In genomic region chr19:13797870-13798269, GRCh38 we compare ENCODE assay signal across 1 cellular context.
TF ChIP-seq lines count a peak whose summit lies in the region.

No MANE protein-coding gene starts in this region.

TF ChIP-seq in HepG2, 621 proteins besides CTCF, POLR2A, EP300 and RAD21 (continues in another document):
- TF ChIP-seq DRAP1 (CRISPR knock-in tag; IDR thresholded peaks at IDR 0.05) (no peak), ZNF580 (CRISPR knock-in tag; IDR thresholded peaks at IDR 0.05; ENCODE audit: borderline replicate concordance, low read depth) (no peak), ZFP36L2 (CRISPR knock-in tag; IDR thresholded peaks at IDR 0.05) (no peak), ZSCAN31 (CRISPR knock-in tag; IDR thresholded peaks at IDR 0.05; ENCODE audit: low read depth) (no peak), ZNF337 (CRISPR knock-in tag; IDR thresholded peaks at IDR 0.05; ENCODE audit: borderline replicate concordance, low read depth) (no peak), RBM22 (optimal IDR thresholded peaks at IDR 0.05; ENCODE audit: low read length) (no peak), KLF16 (CRISPR knock-in tag; IDR thresholded peaks at IDR 0.05) (no peak), ZNF674 (CRISPR knock-in tag; IDR thresholded peaks at IDR 0.05; ENCODE audit: low read depth) (no peak), TCF12 (IDR thresholded peaks at IDR 0.05) (no peak), TCF12 (CRISPR knock-in tag; IDR thresholded peaks at IDR 0.05) (no peak), ZNF724P (CRISPR knock-in tag; IDR thresholded peaks at IDR 0.05; ENCODE audit: borderline replicate concordance) (no peak), E2F2 (CRISPR knock-in tag; IDR thresholded peaks at IDR 0.05; ENCODE audit: borderline replicate concordance) (no peak), ZNF280D (CRISPR knock-in tag; IDR thresholded peaks at IDR 0.05) (no peak), ZNF3 (CRISPR knock-in tag; IDR thresholded peaks at IDR 0.05) (no peak), ZBTB34 (CRISPR knock-in tag; IDR thresholded peaks at IDR 0.05) (no peak), ZIK1 (CRISPR knock-in tag; IDR thresholded peaks at IDR 0.05; ENCODE audit: borderline replicate concordance, low read depth) (no peak), FOSL1 (CRISPR knock-in tag; IDR thresholded peaks at IDR 0.05; ENCODE audit: borderline replicate concordance) (no peak), ZMYM2 (CRISPR knock-in tag; IDR thresholded peaks at IDR 0.05) (0 out of 2 replicates have a peak, but pooled peaks have one; percentile 20), HOXA9 (CRISPR knock-in tag; IDR thresholded peaks at IDR 0.05; ENCODE audit: borderline replicate concordance) (no peak), ZNF432 (CRISPR knock-in tag; IDR thresholded peaks at IDR 0.05; ENCODE audit: borderline replicate concordance) (no peak), SMYD3 (CRISPR knock-in tag; IDR thresholded peaks at IDR 0.05) (no peak), DMAP1 (CRISPR knock-in tag; IDR thresholded peaks at IDR 0.05) (no peak), CEBPB (IDR thresholded peaks at IDR 0.05; ENCODE audit: borderline replicate concordance, low read depth, low read length) (peak; percentile 95), MAX (IDR thresholded peaks at IDR 0.05) (no peak), KLF13 (CRISPR knock-in tag; IDR thresholded peaks at IDR 0.05) (no peak), ZNF121 (CRISPR knock-in tag; IDR thresholded peaks at IDR 0.05) (peak; percentile 52; the same call in 1 of the 2 replicates), SPEN (CRISPR knock-in tag; IDR thresholded peaks at IDR 0.05; ENCODE audit: low read depth) (no peak), ZNF770 (CRISPR knock-in tag; IDR thresholded peaks at IDR 0.05) (peak; percentile 94), ZNF33A (CRISPR knock-in tag; IDR thresholded peaks at IDR 0.05; ENCODE audit: borderline replicate concordance) (no peak), ZNF546 (CRISPR knock-in tag; conservative IDR thresholded peaks at IDR 0.05) (no peak), ZNF260 (CRISPR knock-in tag; IDR thresholded peaks at IDR 0.05; ENCODE audit: borderline replicate concordance, low read depth) (no peak), RFX3 (CRISPR knock-in tag; IDR thresholded peaks at IDR 0.05) (no peak), ZNF83 (CRISPR knock-in tag; IDR thresholded peaks at IDR 0.05; ENCODE audit: borderline replicate concordance) (no peak), BCLAF1 (IDR thresholded peaks at IDR 0.05) (no peak), TEF (CRISPR knock-in tag; IDR thresholded peaks at IDR 0.05) (no peak), NFKB2 (CRISPR knock-in tag; IDR thresholded peaks at IDR 0.05; ENCODE audit: borderline replicate concordance) (no peak), SRSF9 (IDR thresholded peaks at IDR 0.05; ENCODE audit: borderline replicate concordance, insufficient read depth, low read depth, low read length, poor library complexity, severe bottlenecking) (no peak), ZNF644 (CRISPR knock-in tag; IDR thresholded peaks at IDR 0.05; ENCODE audit: low read depth) (no peak), FOXA3 (CRISPR knock-in tag; IDR thresholded peaks at IDR 0.05) (no peak), JUND (CRISPR knock-in tag; IDR thresholded peaks at IDR 0.05) (no peak), KDM4B (CRISPR knock-in tag; IDR thresholded peaks at IDR 0.05) (no peak), NFE2 (CRISPR knock-in tag; IDR thresholded peaks at IDR 0.05) (no peak), CEBPG (CRISPR knock-in tag; IDR thresholded peaks at IDR 0.05) (peak; percentile 94), CBX2 (IDR thresholded peaks at IDR 0.05; ENCODE audit: low read depth, low read length) (no peak), CBX2 (CRISPR knock-in tag; IDR thresholded peaks at IDR 0.05; ENCODE audit: low read depth) (no peak), ISX (CRISPR knock-in tag; conservative IDR thresholded peaks at IDR 0.05) (no peak), ZMYM3 (CRISPR knock-in tag; IDR thresholded peaks at IDR 0.05) (0 out of 2 replicates have a peak, but pooled peaks have one; percentile 25), HNRNPL (IDR thresholded peaks at IDR 0.05; ENCODE audit: low read depth, low read length) (no peak), ZNF350 (CRISPR knock-in tag; IDR thresholded peaks at IDR 0.05; ENCODE audit: borderline replicate concordance, low read depth) (no peak), CENPBD1 (CRISPR knock-in tag; IDR thresholded peaks at IDR 0.05; ENCODE audit: borderline replicate concordance, low read depth) (no peak), AGO2 (optimal IDR thresholded peaks at IDR 0.05; ENCODE audit: low read depth, low read length) (no peak), CBX1 (IDR thresholded peaks at IDR 0.05; ENCODE audit: low read depth) (no peak), PRPF4 (IDR thresholded peaks at IDR 0.05; ENCODE audit: low read depth, low read length, poor library complexity, severe bottlenecking) (no peak), PRDM10 (CRISPR knock-in tag; IDR thresholded peaks at IDR 0.05; ENCODE audit: low read depth) (no peak), GATAD2A (CRISPR knock-in tag; IDR thresholded peaks at IDR 0.05) (no peak)
